8 cellular contexts compared by ENCODE assay signal in genomic region chr18:76492669-76493212, GRCh38. TPM values are rescaled to one million over a fixed set of nuclear protein-coding genes. Genes with fewer than 3 reads are reported as not detected.
DNase-seq lines count a peak whose midpoint lies in the region; ATAC-seq, FAIRE-seq and TF ChIP-seq lines count a peak whose summit lies in the region.

No MANE protein-coding gene starts in this region.

- WGBS in spleen, 5 donors = 0 to 1% (median 0%) methylated on average over 24 to 31 of the region's 31 CpGs

- DNase-seq in AG10803 (ENCODE audit: low read depth) (peak; percentile 99), NCI-H446 (lab: John Stamatoyannopoulos, UW) (peak; percentile 29 to 85), cerebellar nuclear complex (lab: John Stamatoyannopoulos, UW) (peak; percentile 60 to 75), spleen (peak; percentile 99)
- DNase-seq in activated CD4-positive, CD25-positive, alpha-beta regulatory T cell treated with anti-CD3 and anti-CD28 coated beads, Interleukin-2, amount 50 U/mL, for 72 hours = peak; percentile 99

- H3K4me1 ChIP-seq in spleen = peaks cover 8 to 89% (median 46%) of the 10 kb centered on the region in 6 donors

- intact Hi-C loops in spleen (cut with DNase I; ENCODE audit: low total_unique reads) = no loop called here

- H3K27me3 ChIP-seq in spleen (replicated peaks in 1 of 7) = peaks cover 0 to 53% (median 3%) of the 10 kb centered on the region in 7 donors

- ATAC-seq in GM19035 (IDR thresholded peaks at IDR 0.05; ENCODE audit: unreplicated experiment) (peak; percentile 89), HG03280 (IDR thresholded peaks at IDR 0.05; ENCODE audit: unreplicated experiment) (peak; percentile 79)

- TF ChIP-seq POLR2A in spleen (IDR thresholded peaks at IDR 0.05) = no peak

- FAIRE-seq in islet of Langerhans (lab: Jason Lieb, UNC) = peak; percentile 90

- TF ChIP-seq CTCF in AG10803 (conservative IDR thresholded peaks at IDR 0.05; ENCODE audit: low read length) = no peak
- no peak for TF ChIP-seq CTCF in spleen (IDR thresholded peaks at IDR 0.05 in 8 of 11, conservative IDR thresholded peaks at IDR 0.05 in 3 of 11)

- H3K27ac ChIP-seq in spleen = peak overlapping the region; percentile 71 to 97 (median 88)

- no peaks in the 10 kb centered on the region for H3K9me3 ChIP-seq in spleen

- H3K36me3 ChIP-seq in spleen = no peaks in the 10 kb centered on the region

- H3K4me3 ChIP-seq in AG10803 (ENCODE audit: low read length) (peak overlapping the region; percentile 66), spleen (peak overlapping the region; percentile 56 to 90 (median 76))

RNA-seq across cellular contexts. Expression of gene ZNF516, which starts 2.3 kb away (rescaled TPM):
- total RNA-seq in spleen = 10 to 100 TPM; 20.8 to 58.4 (median 41.1) TPM
- polyA plus RNA-seq in spleen = 1 to 10 TPM; 4.5 to 8.7 (median 4.9) TPM

Comparison
In these comparisons a context has a peak if more than half of its experiments do, and no peak if none do; other contexts are left out.
1. Peak in every context shown above with its lines: DNase-seq, ATAC-seq, H3K4me3 ChIP-seq and H3K27ac ChIP-seq.